ENCODE assay signal across 22 cellular contexts in genomic region chr12:125540580-125541204, GRCh38.
"Had no signal": no experiment of that assay in that cellular context is flagged by ENCODE, and none has a peak within 500 bp of the region (broad histone marks: within the 10 kb centered on the region; RNA-seq: fewer than 3 reads in every experiment).

No MANE protein-coding gene starts in this region.

- ATAC-seq: activated CD4-positive, CD25-positive, alpha-beta regulatory T cell treated with anti-CD3 and anti-CD28 coated beads, Interleukin-2, amount 50 U/mL, for 24 hours; activated CD8-positive, alpha-beta T cell treated with anti-CD3 and anti-CD28 coated beads for 36 hours; activated T-cell treated with anti-CD3 and anti-CD28 coated beads, Interleukin-2, amount 50 U/mL, for 72 hours had no signal

- DNase-seq: activated CD4-positive, alpha-beta T cell treated with anti-CD3 and anti-CD28 coated beads for 4 hours; activated CD8-positive, alpha-beta memory T cell treated with anti-CD3 and anti-CD28 coated beads, Interleukin-2, amount 50 U/mL, for 4 hours; activated CD8-positive, alpha-beta T cell treated with anti-CD3 and anti-CD28 coated beads for 36 hours; activated gamma-delta T cell treated with Interleukin-2 at 50 U/mL for 16 hours; activated naive CD4-positive, alpha-beta T cell treated with anti-CD3 and anti-CD28 coated beads, Interleukin-2, amount 10 ng/mL, durations not matched to agents 7 days and 5 days; activated naive CD8-positive, alpha-beta T cell treated with anti-CD3 and anti-CD28 coated beads for 36 hours; activated T-cell treated with anti-CD3 and anti-CD28 coated beads, Interleukin-2, amount 50 U/mL, for 72 hours; brain microvascular endothelial cell; cerebellar nuclear complex; Karpas-422; NCI-H1048; NCI-H146; NCI-H1930; NCI-H2171; NCI-H2227 treated with DMSO at 0.1 percent for 48 hours; NCI-H446 treated with DMSO at 0.1 percent for 48 hours; NCI-H524 treated with DMSO at 0.1 percent for 48 hours; NCI-H748 treated with DMSO at 0.1 percent for 48 hours; Peyer's patch; SHP77 treated with DMSO at 0.1 percent for 48 hours had no signal

- H3K27ac ChIP-seq: brain microvascular endothelial cell, cardiac muscle cell, Peyer's patch had no signal

- H3K9me3 ChIP-seq: Peyer's patch had no signal

- H3K36me3 ChIP-seq: brain microvascular endothelial cell, cardiac muscle cell, Peyer's patch had no signal

- H3K27me3 ChIP-seq: brain microvascular endothelial cell, cardiac muscle cell, Peyer's patch had no signal

- H3K4me3 ChIP-seq: cardiac muscle cell, Peyer's patch had no signal

- H3K4me1 ChIP-seq: Peyer's patch had no signal
